18 cellular contexts compared by ENCODE assay signal in genomic region chr10:77854115-77854514, GRCh38.
DNase-seq lines count a peak whose midpoint lies in the region; ATAC-seq and TF ChIP-seq lines count a peak whose summit lies in the region.
"Had no signal": no experiment of that assay in that cellular context is flagged by ENCODE, and none has a peak within 500 bp of the region (broad histone marks: within the 10 kb centered on the region; RNA-seq: fewer than 3 reads in every experiment).

No MANE protein-coding gene starts in this region.

- H3K4me3 Mint-ChIP-seq in stimulated activated naive CD8-positive, alpha-beta T cell treated with anti-CD3 and anti-CD28 coated beads, Interleukin-15, amount 100 ng/mL, for 72 hours: no peak overlapping the region
- H3K4me3 Mint-ChIP-seq: CD4-positive, CD25-positive, alpha-beta regulatory T cell; CD8-positive, alpha-beta memory T cell; GM23338; H9 had no signal

- DNase-seq in islet precursor cell: peak; percentile 30
- DNase-seq in prostate gland (ENCODE audit: low spot score): no peak
- no peak for DNase-seq in suprapubic skin (ENCODE audit: low spot score in 2 of 2)
- no peak for DNase-seq in stimulated activated naive CD8-positive, alpha-beta T cell treated with anti-CD3 and anti-CD28 coated beads, Interleukin-15, amount 100 ng/mL, for 72 hours
- DNase-seq in psoas muscle: no peak
- DNase-seq: ACHN; BE2C; C1 segment of cervical spinal cord; CD4-positive, CD25-positive, alpha-beta regulatory T cell; CD8-positive, alpha-beta memory T cell; COR-L47; DMS 273 treated with DMSO at 0.1 percent for 48 hours; DMS53; H9 had no signal

- intact Hi-C loops in prostate gland (cut with DNase I) (no loop called here), psoas muscle (cut with DNase I) (no loop called here)

- H3K27ac Mint-ChIP-seq in stimulated activated naive CD8-positive, alpha-beta T cell treated with anti-CD3 and anti-CD28 coated beads, Interleukin-15, amount 100 ng/mL, for 72 hours: no peak overlapping the region
- H3K27ac Mint-ChIP-seq: CD4-positive, CD25-positive, alpha-beta regulatory T cell; CD8-positive, alpha-beta memory T cell; GM23338 had no signal

- H3K9me3 ChIP-seq in esophagus (ENCODE audit: control insufficient read depth in 2 of 2, insufficient read depth in 1 of 2, low read depth in 1 of 2, low read length in 1 of 2) (no peaks in the 10 kb centered on the region), prostate gland (no peaks in the 10 kb centered on the region), suprapubic skin (no peaks in the 10 kb centered on the region), psoas muscle (no peaks in the 10 kb centered on the region)
- H3K9me3 ChIP-seq: BE2C had no signal

- H3K4me1 Mint-ChIP-seq in stimulated activated naive CD8-positive, alpha-beta T cell treated with anti-CD3 and anti-CD28 coated beads, Interleukin-15, amount 100 ng/mL, for 72 hours: no peaks in the 10 kb centered on the region
- H3K4me1 Mint-ChIP-seq: CD4-positive, CD25-positive, alpha-beta regulatory T cell; CD8-positive, alpha-beta memory T cell had no signal

- WGBS in esophagus, 2 donors: 59 to 77% methylated on average over 6 of the region's 6 CpGs
- WGBS in prostate gland: 70% methylated on average over 6 of the region's 6 CpGs
- WGBS in suprapubic skin: 60% methylated on average over 6 of the region's 6 CpGs
- WGBS in psoas muscle, 3 donors: 96 to 97% (median 96%) methylated on average over 6 of the region's 6 CpGs

- no peaks in the 10 kb centered on the region for H3K9me3 Mint-ChIP-seq in stimulated activated naive CD8-positive, alpha-beta T cell treated with anti-CD3 and anti-CD28 coated beads, Interleukin-15, amount 100 ng/mL, for 72 hours
- H3K9me3 Mint-ChIP-seq: CD4-positive, CD25-positive, alpha-beta regulatory T cell; CD8-positive, alpha-beta memory T cell; GM23338 had no signal

- peaks cover 0 to 15% of the 10 kb centered on the region in 2 donors for H3K36me3 ChIP-seq in esophagus (ENCODE audit: control insufficient read depth in 2 of 2, insufficient read depth in 2 of 2, low read length in 1 of 2)
- peaks cover 0 to 6% of the 10 kb centered on the region in 2 donors for H3K36me3 ChIP-seq in prostate gland
- peaks cover 39% of the 10 kb centered on the region for H3K36me3 ChIP-seq in suprapubic skin
- H3K36me3 ChIP-seq in psoas muscle (ENCODE audit: insufficient read depth in 1 of 2, low read depth in 1 of 2): peaks cover 0 to 62% of the 10 kb centered on the region in 2 donors

- no peak for TF ChIP-seq EP300 in suprapubic skin (IDR thresholded peaks at IDR 0.05)

- H3K4me3 ChIP-seq in esophagus (ENCODE audit: low read depth in 1 of 2, low read length in 2 of 2): no peak overlapping the region
- H3K4me3 ChIP-seq in prostate gland: no peak overlapping the region
- no peak overlapping the region for H3K4me3 ChIP-seq in suprapubic skin
- H3K4me3 ChIP-seq in psoas muscle: no peak overlapping the region
- H3K4me3 ChIP-seq: GM23338 had no signal

- no peak for ATAC-seq in stimulated activated naive CD8-positive, alpha-beta T cell treated with anti-CD3 and anti-CD28 coated beads, Interleukin-15, amount 100 ng/mL, for 72 hours
- ATAC-seq in HG03571 (IDR thresholded peaks at IDR 0.05; ENCODE audit: unreplicated experiment): no peak
- no peak for ATAC-seq in HG03196 (IDR thresholded peaks at IDR 0.05; ENCODE audit: unreplicated experiment)
- ATAC-seq in psoas muscle: no peak
- ATAC-seq: GM23338 had no signal

- no peaks in the 10 kb centered on the region for H3K27me3 ChIP-seq in esophagus (ENCODE audit: control insufficient read depth in 1 of 2, insufficient read depth in 2 of 2, low read length in 2 of 2)
- no peaks in the 10 kb centered on the region for H3K27me3 ChIP-seq in prostate gland (replicated peaks; ENCODE audit: insufficient read depth)
- no peaks in the 10 kb centered on the region for H3K27me3 ChIP-seq in suprapubic skin
- H3K27me3 ChIP-seq in psoas muscle (ENCODE audit: insufficient read depth in 3 of 3, low read length in 2 of 3): no peaks in the 10 kb centered on the region
- H3K27me3 ChIP-seq: BE2C had no signal

- H3K4me1 ChIP-seq in esophagus (ENCODE audit: control insufficient read depth in 2 of 2, insufficient read depth in 2 of 2, low read length in 1 of 2) (peaks cover 5 to 28% of the 10 kb centered on the region in 2 donors), prostate gland (replicated peaks) (peaks cover 16% of the 10 kb centered on the region), suprapubic skin (peaks cover 42% of the 10 kb centered on the region), psoas muscle (no peaks in the 10 kb centered on the region)
- H3K4me1 ChIP-seq: BE2C had no signal

- H3K27ac ChIP-seq in esophagus (ENCODE audit: low read depth in 2 of 2, low read length in 1 of 2) (peak overlapping the region; percentile 84 to 88), prostate gland (peak overlapping the region; percentile 18 to 72), suprapubic skin (peak overlapping the region; percentile 62), psoas muscle (no peak overlapping the region)

- no peaks in the 10 kb centered on the region for H3K27me3 Mint-ChIP-seq in stimulated activated naive CD8-positive, alpha-beta T cell treated with anti-CD3 and anti-CD28 coated beads, Interleukin-15, amount 100 ng/mL, for 72 hours
- H3K27me3 Mint-ChIP-seq: CD4-positive, CD25-positive, alpha-beta regulatory T cell; CD8-positive, alpha-beta memory T cell had no signal

- no peak for TF ChIP-seq POLR2A in prostate gland (IDR thresholded peaks at IDR 0.05)
- no peak for TF ChIP-seq POLR2A in suprapubic skin (IDR thresholded peaks at IDR 0.05)

- TF ChIP-seq CTCF in prostate gland (IDR thresholded peaks at IDR 0.05): no peak
- no peak for TF ChIP-seq CTCF in suprapubic skin (IDR thresholded peaks at IDR 0.05)
- no peak for TF ChIP-seq CTCF in psoas muscle (IDR thresholded peaks at IDR 0.05)
